ENCODE assay signal across 8 cellular contexts in the genomic region with DNA sequence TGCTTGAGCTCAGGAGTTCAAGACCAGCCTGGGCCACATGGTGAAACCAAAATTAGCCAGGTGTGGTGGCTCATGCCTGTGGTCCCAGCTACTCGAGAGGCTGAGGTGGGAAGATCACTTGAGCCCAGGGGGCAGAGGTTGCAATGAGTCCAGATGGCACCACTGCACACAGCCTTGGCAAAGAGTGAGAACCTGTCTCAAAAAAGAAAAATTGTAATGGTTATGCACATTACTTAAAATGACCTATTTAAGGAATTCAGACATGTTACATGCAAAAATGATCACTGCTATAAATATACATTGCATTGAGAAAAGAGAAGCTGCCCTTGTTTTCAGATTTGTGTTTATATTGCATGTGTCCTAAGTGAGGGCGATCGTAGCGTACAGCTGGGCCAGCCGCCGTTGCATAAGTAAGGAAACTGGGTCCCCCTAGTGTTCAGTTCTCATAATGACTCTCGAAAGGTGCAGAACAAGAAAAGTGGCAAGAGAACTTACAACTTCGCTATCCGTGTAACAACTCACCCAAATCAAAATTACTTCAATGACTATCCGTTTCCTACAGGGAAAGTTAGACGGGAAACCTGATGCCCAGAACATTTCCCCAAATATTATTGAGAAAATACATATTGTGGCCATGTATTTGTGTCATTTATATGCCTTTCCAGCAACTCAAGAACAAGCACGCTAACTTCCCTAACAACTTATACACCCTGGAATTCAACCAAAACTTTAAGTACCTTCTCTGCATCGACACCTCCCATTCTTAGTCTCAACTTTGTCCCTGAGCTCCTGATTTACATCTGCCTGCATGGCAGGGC. TPM values are rescaled to one million over a fixed set of nuclear protein-coding genes. Genes with fewer than 3 reads are reported as not detected.
DNase-seq lines count a peak whose midpoint lies in the region; ATAC-seq and TF ChIP-seq lines count a peak whose summit lies in the region.
"Not testable (repeated sequence)": the region's sequence is repeated elsewhere in the genome, so short reads cannot be mapped to it uniquely, and the experiment has no call there.

No MANE protein-coding gene starts in this region.

- TF ChIP-seq POLR2A in thyroid gland (IDR thresholded peaks at IDR 0.05): not testable (repeated sequence)

- peak overlapping the region in 5 of 6 donors; percentile 61 to 94 (median 83) for H3K27ac Mint-ChIP-seq in naive B cell

- not testable (repeated sequence) for H3K27me3 ChIP-seq in thyroid gland

- TF ChIP-seq CTCF in fibroblast of pulmonary artery (IDR thresholded peaks at IDR 0.05; ENCODE audit: low read length, missing control alignments) (peak; percentile 49), thyroid gland (IDR thresholded peaks at IDR 0.05) (peak; percentile 20 to 82 (median 66))

- not testable (repeated sequence) for H3K27me3 Mint-ChIP-seq in naive B cell

- H3K4me1 Mint-ChIP-seq in naive B cell: peaks cover 18 to 34% (median 21%) of the 10 kb centered on the region in 3 donors

- 2 to 3% methylated on average over 13 of the region's 13 CpGs for WGBS in thyroid gland, 2 donors

- not testable (repeated sequence) for H3K9me3 Mint-ChIP-seq in naive B cell

- H3K36me3 Mint-ChIP-seq in naive B cell: not testable (repeated sequence)

- not testable (repeated sequence) for H3K36me3 ChIP-seq in thyroid gland

- intact Hi-C loops in thyroid gland (cut with DNase I): not testable (repeated sequence)

- DNase-seq in DMS53 treated with DMSO at 0.1 percent for 48 hours (lab: John Stamatoyannopoulos, UW; ENCODE audit: unreplicated experiment): peak; percentile 11
- DNase-seq in HCEC 1CT: peak; percentile 69
- DNase-seq in NCI-H1436 (lab: John Stamatoyannopoulos, UW): peak; percentile 75
- DNase-seq in SHP77 (lab: John Stamatoyannopoulos, UW): peak; percentile 41 to 55
- peak; percentile 37 for DNase-seq in activated naive CD4-positive, alpha-beta T cell treated with Interleukin-2 at 50 U/mL for 16 hours
- DNase-seq in fibroblast of pulmonary artery (ENCODE audit: low read depth): peak; percentile 86
- DNase-seq in naive B cell: peak; percentile 84
- DNase-seq in thyroid gland: peak; percentile 50 to 51

- not testable (repeated sequence) for H3K4me1 ChIP-seq in thyroid gland

- not testable (repeated sequence) for H3K27ac ChIP-seq in thyroid gland

- H3K9me3 ChIP-seq in thyroid gland: not testable (repeated sequence)

- peak overlapping the region in 2 of 8 donors; percentile 2 to 31 for H3K4me3 Mint-ChIP-seq in naive B cell

- H3K4me3 ChIP-seq in fibroblast of pulmonary artery (replicated peaks; ENCODE audit: low read depth, low read length): peak overlapping the region; percentile 1
- H3K4me3 ChIP-seq in thyroid gland (replicated peaks in 1 of 3): not testable (repeated sequence)

- peak; percentile 5 to 11 for ATAC-seq in naive B cell (ENCODE audit: low read depth in 2 of 2)

RNA-seq across cellular contexts. Expression of gene LRRC37A3, which starts 42.5 kb away (rescaled TPM):
- polyA plus RNA-seq in naive B cell (ENCODE audit: low read depth in 6 of 6): 1 to 10 TPM in 3 of 6 donors, under 1 TPM in 2, not detected in 1; 0.67 to 2.4 (median 1.1) TPM
- 10 to 100 TPM in 3 of 4 donors, 1 to 10 TPM in 1; 9.2 to 20.3 (median 12.8) TPM for total RNA-seq in thyroid gland

Comparison
In these comparisons a context has a peak if more than half of its experiments do, and no peak if none do; other contexts are left out.
1. DNase-seq: peak in every context shown above with its lines; median percentile 86 in fibroblast of pulmonary artery; 84 in naive B cell; 75 in NCI-H1436; 69 in HCEC 1CT; 50 in thyroid gland; 48 in SHP77; 37 in activated naive CD4-positive, alpha-beta T cell treated with Interleukin-2 at 50 U/mL for 16 hours; 11 in DMS53 treated with DMSO at 0.1 percent for 48 hours.